1 cellular context compared by ENCODE assay signal in the genomic region with DNA sequence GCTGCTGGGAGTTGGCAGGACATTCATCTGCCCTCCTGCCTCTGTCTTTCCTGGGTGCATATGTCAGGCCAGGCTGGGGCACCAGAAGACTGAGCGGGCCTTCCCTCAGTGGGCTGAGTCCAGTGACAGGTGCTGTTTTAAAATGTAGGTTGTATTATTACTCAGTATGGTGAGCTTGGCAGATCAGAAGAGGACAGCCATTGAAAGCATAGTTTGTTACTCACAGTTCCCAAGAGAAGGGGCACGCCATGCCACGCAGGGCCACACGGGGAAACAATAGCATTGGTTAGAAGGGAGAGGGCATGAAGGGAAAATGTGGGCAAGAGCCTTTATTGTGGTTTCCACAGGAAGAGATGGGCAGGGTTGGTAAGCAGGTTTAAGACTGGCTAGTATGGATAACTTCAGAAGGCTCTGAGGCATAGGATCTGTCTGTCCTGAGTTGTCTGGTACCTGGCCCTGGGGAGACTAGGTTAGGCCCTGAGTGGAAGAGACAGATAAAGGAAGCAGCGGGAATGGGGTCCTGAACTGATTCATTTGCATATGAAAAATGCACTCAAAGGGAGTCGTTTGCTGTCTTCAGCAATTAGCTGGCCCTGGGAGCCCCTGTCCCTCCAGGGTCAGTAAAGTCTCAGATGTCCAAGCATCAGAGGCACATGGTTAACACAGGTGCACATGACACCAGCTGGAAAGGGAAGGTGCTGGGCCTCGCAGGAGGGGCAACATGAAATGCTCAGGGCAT.
TF ChIP-seq lines count a peak whose summit lies in the region.

No MANE protein-coding gene starts in this region.

TF ChIP-seq in GM23338, 12 proteins besides CTCF, POLR2A, EP300 and RAD21 (continued from another document):
- TF ChIP-seq, protein P1, sequence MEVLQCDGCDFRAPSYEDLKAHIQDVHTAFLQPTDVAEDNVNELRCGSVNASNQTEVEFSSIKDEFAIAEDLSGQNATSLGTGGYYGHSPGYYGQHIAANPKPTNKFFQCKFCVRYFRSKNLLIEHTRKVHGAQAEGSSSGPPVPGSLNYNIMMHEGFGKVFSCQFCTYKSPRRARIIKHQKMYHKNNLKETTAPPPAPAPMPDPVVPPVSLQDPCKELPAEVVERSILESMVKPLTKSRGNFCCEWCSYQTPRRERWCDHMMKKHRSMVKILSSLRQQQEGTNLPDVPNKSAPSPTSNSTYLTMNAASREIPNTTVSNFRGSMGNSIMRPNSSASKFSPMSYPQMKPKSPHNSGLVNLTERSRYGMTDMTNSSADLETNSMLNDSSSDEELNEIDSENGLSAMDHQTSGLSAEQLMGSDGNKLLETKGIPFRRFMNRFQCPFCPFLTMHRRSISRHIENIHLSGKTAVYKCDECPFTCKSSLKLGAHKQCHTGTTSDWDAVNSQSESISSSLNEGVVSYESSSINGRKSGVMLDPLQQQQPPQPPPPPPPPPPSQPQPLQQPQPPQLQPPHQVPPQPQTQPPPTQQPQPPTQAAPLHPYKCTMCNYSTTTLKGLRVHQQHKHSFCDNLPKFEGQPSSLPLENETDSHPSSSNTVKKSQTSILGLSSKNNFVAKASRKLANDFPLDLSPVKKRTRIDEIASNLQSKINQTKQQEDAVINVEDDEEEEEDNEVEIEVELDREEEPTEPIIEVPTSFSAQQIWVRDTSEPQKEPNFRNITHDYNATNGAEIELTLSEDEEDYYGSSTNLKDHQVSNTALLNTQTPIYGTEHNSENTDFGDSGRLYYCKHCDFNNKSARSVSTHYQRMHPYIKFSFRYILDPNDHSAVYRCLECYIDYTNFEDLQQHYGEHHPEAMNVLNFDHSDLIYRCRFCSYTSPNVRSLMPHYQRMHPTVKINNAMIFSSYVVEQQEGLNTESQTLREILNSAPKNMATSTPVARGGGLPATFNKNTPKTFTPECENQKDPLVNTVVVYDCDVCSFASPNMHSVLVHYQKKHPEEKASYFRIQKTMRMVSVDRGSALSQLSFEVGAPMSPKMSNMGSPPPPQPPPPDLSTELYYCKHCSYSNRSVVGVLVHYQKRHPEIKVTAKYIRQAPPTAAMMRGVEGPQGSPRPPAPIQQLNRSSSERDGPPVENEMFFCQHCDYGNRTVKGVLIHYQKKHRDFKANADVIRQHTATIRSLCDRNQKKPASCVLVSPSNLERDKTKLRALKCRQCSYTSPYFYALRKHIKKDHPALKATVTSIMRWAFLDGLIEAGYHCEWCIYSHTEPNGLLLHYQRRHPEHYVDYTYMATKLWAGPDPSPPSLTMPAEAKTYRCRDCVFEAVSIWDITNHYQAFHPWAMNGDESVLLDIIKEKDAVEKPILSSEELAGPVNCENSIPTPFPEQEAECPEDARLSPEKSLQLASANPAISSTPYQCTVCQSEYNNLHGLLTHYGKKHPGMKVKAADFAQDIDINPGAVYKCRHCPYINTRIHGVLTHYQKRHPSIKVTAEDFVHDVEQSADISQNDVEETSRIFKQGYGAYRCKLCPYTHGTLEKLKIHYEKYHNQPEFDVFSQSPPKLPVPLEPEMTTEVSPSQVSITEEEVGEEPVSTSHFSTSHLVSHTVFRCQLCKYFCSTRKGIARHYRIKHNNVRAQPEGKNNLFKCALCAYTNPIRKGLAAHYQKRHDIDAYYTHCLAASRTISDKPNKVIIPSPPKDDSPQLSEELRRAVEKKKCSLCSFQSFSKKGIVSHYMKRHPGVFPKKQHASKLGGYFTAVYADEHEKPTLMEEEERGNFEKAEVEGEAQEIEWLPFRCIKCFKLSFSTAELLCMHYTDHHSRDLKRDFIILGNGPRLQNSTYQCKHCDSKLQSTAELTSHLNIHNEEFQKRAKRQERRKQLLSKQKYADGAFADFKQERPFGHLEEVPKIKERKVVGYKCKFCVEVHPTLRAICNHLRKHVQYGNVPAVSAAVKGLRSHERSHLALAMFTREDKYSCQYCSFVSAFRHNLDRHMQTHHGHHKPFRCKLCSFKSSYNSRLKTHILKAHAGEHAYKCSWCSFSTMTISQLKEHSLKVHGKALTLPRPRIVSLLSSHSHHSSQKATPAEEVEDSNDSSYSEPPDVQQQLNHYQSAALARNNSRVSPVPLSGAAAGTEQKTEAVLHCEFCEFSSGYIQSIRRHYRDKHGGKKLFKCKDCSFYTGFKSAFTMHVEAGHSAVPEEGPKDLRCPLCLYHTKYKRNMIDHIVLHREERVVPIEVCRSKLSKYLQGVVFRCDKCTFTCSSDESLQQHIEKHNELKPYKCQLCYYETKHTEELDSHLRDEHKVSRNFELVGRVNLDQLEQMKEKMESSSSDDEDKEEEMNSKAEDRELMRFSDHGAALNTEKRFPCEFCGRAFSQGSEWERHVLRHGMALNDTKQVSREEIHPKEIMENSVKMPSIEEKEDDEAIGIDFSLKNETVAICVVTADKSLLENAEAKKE (CRISPR knock-in tag; IDR thresholded peaks at IDR 0.05), result no peak
- TF ChIP-seq REST (IDR thresholded peaks at IDR 0.05; ENCODE audit: unreplicated experiment), result no peak
- no peak for TF ChIP-seq EZH2 (IDR thresholded peaks at IDR 0.05; ENCODE audit: low read depth, unreplicated experiment)
- TF ChIP-seq CREB1 (CRISPR knock-in tag; IDR thresholded peaks at IDR 0.05; ENCODE audit: low read depth), result no peak
- no peak for TF ChIP-seq EZH2phosphoT487 (IDR thresholded peaks at IDR 0.05; ENCODE audit: unreplicated experiment)
- no peak for TF ChIP-seq ZNF114 (CRISPR knock-in tag; IDR thresholded peaks at IDR 0.05)
